In the genomic region with DNA sequence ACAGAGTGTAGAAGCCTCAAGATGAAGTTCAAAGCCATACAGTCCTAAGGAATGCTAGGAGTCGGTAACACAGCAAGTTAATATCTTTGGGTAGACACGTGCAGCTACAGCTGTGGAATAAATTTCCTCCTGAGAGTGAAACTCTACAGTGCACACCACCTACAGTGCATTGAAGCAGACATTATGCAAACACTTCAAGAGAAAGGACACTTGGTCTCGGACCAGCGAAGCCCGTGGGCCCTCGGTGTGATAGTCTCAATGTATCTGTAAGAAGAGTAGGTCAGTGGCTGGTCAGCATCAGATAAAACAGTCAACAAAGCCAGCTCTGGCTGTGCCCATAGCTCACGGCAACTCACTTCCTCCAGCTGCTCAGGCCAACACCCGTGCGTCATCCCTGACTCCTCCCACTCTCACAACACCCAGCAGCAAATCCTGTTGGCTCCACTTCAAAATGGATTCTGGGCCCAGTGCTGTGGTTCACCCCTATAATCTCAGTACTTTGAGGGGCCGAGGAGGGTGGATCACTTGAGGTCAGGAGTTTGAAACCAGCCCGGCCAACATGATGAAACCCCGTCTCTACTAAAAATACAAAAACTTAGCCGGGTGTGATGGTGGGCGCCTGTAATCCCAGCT, we compare ENCODE assay signal across 7 cellular contexts. TPM values are rescaled to one million over a fixed set of nuclear protein-coding genes. Genes with fewer than 3 reads are reported as not detected.
DNase-seq lines count a peak whose midpoint lies in the region; ATAC-seq and TF ChIP-seq lines count a peak whose summit lies in the region.
"Not testable (repeated sequence)": the region's sequence is repeated elsewhere in the genome, so short reads cannot be mapped to it uniquely, and the experiment has no call there.

No MANE protein-coding gene starts in this region.

- TF ChIP-seq POLR2A in breast epithelium (IDR thresholded peaks at IDR 0.05); prostate gland (IDR thresholded peaks at IDR 0.05): not testable (repeated sequence)

- not testable (repeated sequence) for H3K4me1 ChIP-seq in breast epithelium; hepatocyte (ENCODE audit: insufficient read depth); prostate gland (replicated peaks)

- not testable (repeated sequence) for H3K9me3 Mint-ChIP-seq in WTC11

- WGBS in hepatocyte (ENCODE audit: low lambda C conversion rate, missing lambda C conversion rate), result 64% methylated on average over 14 of the region's 14 CpGs
- WGBS in prostate gland, result 58% methylated on average over 9 of the region's 14 CpGs

- CTCF ChIA-PET in WTC11 (lab: Charles Lee), result interaction anchor here (1.0 kb wide), 1 partner anchor 16 kb away, joined by 3 read pairs; the partner anchor contains the start of gene SERHL2

- not testable (repeated sequence) for H3K27ac Mint-ChIP-seq in WTC11

- not testable (repeated sequence) for H3K4me2 ChIP-seq in hepatocyte

- peaks cover 36% of the 10 kb centered on the region for H3K27me3 Mint-ChIP-seq in WTC11 (ENCODE audit: low read depth)

- POLR2A ChIA-PET in WTC11 (lab: Charles Lee), result not testable (repeated sequence)

- H4K20me1 ChIP-seq in hepatocyte (ENCODE audit: insufficient read depth, poor library complexity, severe bottlenecking), result not testable (repeated sequence)

- ATAC-seq in GM18873 (IDR thresholded peaks at IDR 0.05; ENCODE audit: low FRiP score, unreplicated experiment), result peak; percentile 33
- ATAC-seq in HG02610 (IDR thresholded peaks at IDR 0.05; ENCODE audit: unreplicated experiment), result peak; percentile 36
- ATAC-seq in WTC11, result peak; percentile 84

- not testable (repeated sequence) for TF ChIP-seq CTCF in WTC11 (IDR thresholded peaks at IDR 0.05); breast epithelium (IDR thresholded peaks at IDR 0.05); hepatocyte (IDR thresholded peaks at IDR 0.05; ENCODE audit: poor library complexity); prostate gland (IDR thresholded peaks at IDR 0.05)

- H2AFZ ChIP-seq in hepatocyte, result peak overlapping the region; percentile 12

- H3K79me2 ChIP-seq in hepatocyte, result not testable (repeated sequence)

- H3K4me1 Mint-ChIP-seq in WTC11, result not testable (repeated sequence)

- intact Hi-C loops in breast epithelium (cut with DNase I; ENCODE audit: low total_unique reads); prostate gland (cut with DNase I): not testable (repeated sequence)

- not testable (repeated sequence) for H3K36me3 ChIP-seq in KOPT-K1 (ENCODE audit: insufficient read depth, low read length); breast epithelium; hepatocyte (replicated peaks; ENCODE audit: insufficient read depth, low read depth); prostate gland

- H3K9me3 ChIP-seq in KOPT-K1 (ENCODE audit: insufficient read depth, low read length, poor library complexity, severe bottlenecking); breast epithelium; hepatocyte (ENCODE audit: low read depth); prostate gland: not testable (repeated sequence)

- not testable (repeated sequence) for H3K4me3 Mint-ChIP-seq in WTC11

- not testable (repeated sequence) for DNase-seq in WTC11 (ENCODE audit: low spot score); hepatocyte (ENCODE audit: low spot score); prostate gland (ENCODE audit: low spot score)
- DNase-seq in breast epithelium (ENCODE audit: low spot score in 2 of 2), result peak in 1 of 2 donors; percentile 35

- H3K9me2 ChIP-seq in hepatocyte (replicated peaks; ENCODE audit: insufficient read depth), result not testable (repeated sequence)

- H3K27me3 ChIP-seq in breast epithelium; hepatocyte; prostate gland (replicated peaks; ENCODE audit: insufficient read depth): not testable (repeated sequence)

- H3K27ac ChIP-seq in KOPT-K1 (ENCODE audit: low read depth, low read length, poor library complexity, severe bottlenecking), result peak overlapping the region; percentile 61
- peak overlapping the region; percentile 79 to 92 for H3K27ac ChIP-seq in breast epithelium
- peak overlapping the region; percentile 23 for H3K27ac ChIP-seq in hepatocyte
- H3K27ac ChIP-seq in prostate gland, result peak overlapping the region; percentile 80 to 87

- H3K36me3 Mint-ChIP-seq in WTC11, result not testable (repeated sequence)

- not testable (repeated sequence) for H3K4me3 ChIP-seq in breast epithelium, hepatocyte, prostate gland

RNA-seq across cellular contexts. Expression of gene SERHL2, which starts 16.4 kb away (rescaled TPM):
- total RNA-seq in WTC11 (2021), result 0.37 to 1.1 TPM (median 0.92 TPM) in 3 replicates
- total RNA-seq in breast epithelium, result 10 to 100 TPM in 2 of 3 donors, 1 to 10 TPM in 1; 1.3 to 64.2 (median 16.7) TPM
- 1.3 and 4.1 TPM in 2 replicates for total RNA-seq in hepatocyte
- polyA plus RNA-seq in hepatocyte, result 2.7 and 3.3 TPM in 2 replicates
- 10 to 100 TPM; 10.2 to 54.7 TPM for total RNA-seq in prostate gland

RNA-seq across cellular contexts. Expression of gene RRP7A, which starts 17.7 kb away (rescaled TPM):
- total RNA-seq in WTC11 (2021) (72.9 to 95.0 TPM (median 76.5 TPM) in 3 replicates), breast epithelium (10 to 100 TPM; 19.0 to 31.8 (median 25.6) TPM), hepatocyte (25.0 and 27.6 TPM in 2 replicates), prostate gland (10 to 100 TPM; 32.4 to 41.5 TPM)
- polyA plus RNA-seq in hepatocyte, result 41.7 and 51.6 TPM in 2 replicates

Comparison
In these comparisons a context has a peak if more than half of its experiments do, and no peak if none do; other contexts are left out.
1. ATAC-seq: peak in every context shown above with its lines; median percentile 84 in WTC11; 36 in HG02610; 33 in GM18873.
2. H3K27ac ChIP-seq: peak in every context shown above with its lines; median percentile 86 in breast epithelium; 84 in prostate gland; 61 in KOPT-K1; 23 in hepatocyte.